In the genomic region with DNA sequence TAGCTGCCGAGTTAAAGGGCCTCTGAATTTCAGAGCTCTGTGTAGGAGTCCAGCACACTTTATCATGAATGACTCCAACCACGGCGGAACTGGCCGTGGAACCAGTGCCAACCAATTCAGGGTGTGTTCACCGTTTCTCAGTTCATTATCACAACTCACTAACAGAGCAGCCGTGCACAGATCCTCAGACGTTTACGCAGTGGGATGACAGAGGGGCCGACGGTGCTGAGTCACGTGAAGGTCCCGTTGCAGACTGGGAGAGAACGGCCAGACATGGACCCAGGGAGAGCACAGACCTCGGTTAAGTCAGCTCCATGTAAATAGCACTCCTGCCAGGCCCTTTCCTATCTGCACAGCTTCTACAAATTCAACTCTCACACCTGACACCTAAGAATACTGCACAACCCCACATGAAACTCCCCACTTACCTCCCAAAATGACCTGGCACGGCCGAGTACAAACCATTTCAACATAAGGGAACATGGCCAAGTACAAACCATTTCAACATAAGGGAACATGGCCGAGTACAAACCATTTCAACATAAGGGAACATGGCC, we compare ENCODE assay signal across 14 cellular contexts.
DNase-seq lines count a peak whose midpoint lies in the region; ATAC-seq and TF ChIP-seq lines count a peak whose summit lies in the region.
"Had no signal": no experiment of that assay in that cellular context is flagged by ENCODE, and none has a peak within 500 bp of the region (broad histone marks: within the 10 kb centered on the region; RNA-seq: fewer than 3 reads in every experiment).

No MANE protein-coding gene starts in this region.

- no peaks in the 10 kb centered on the region for H3K36me3 Mint-ChIP-seq in WTC11

- CTCF ChIA-PET in WTC11 (lab: Charles Lee): no interaction called here

- intact Hi-C loops in Right ventricle myocardium superior (cut with DNase I): no loop called here

- peak overlapping the region; percentile 7; the same call in 1 of the 2 replicates for H3K27ac Mint-ChIP-seq in WTC11
- H3K27ac Mint-ChIP-seq: neural progenitor cell had no signal

- no peak for ATAC-seq in WTC11
- peak; percentile 62 for ATAC-seq in Right ventricle myocardium superior (ENCODE audit: poor library complexity)
- ATAC-seq in omental fat pad (ENCODE audit: low FRiP score): peak; percentile 89
- ATAC-seq in HG02938 (IDR thresholded peaks at IDR 0.05; ENCODE audit: unreplicated experiment): no peak

- POLR2A ChIA-PET in WTC11 (lab: Charles Lee): no interaction called here

- peak; percentile 35 for DNase-seq in Daoy (ENCODE audit: low read depth)
- no peak for DNase-seq in WTC11 (ENCODE audit: low spot score)
- no peak for DNase-seq in Right ventricle myocardium superior
- DNase-seq in omental fat pad (ENCODE audit: low spot score): peak; percentile 55
- no peak for DNase-seq in globus pallidus (ENCODE audit: low spot score)
- no peak for DNase-seq in DMS114 treated with DMSO at 0.1 percent for 48 hours (lab: John Stamatoyannopoulos, UW; ENCODE audit: unreplicated experiment)
- DNase-seq in UCSD-AML1 (lab: John Stamatoyannopoulos, UW; ENCODE audit: unreplicated experiment): no peak
- DNase-seq: activated gamma-delta T cell treated with Interleukin-2 at 50 U/mL for 16 hours; central memory CD4-positive, alpha-beta T cell; NCI-H345; stimulated activated CD4-positive, alpha-beta T cell treated with anti-CD3 and anti-CD28 coated beads, Interleukin-12 subunit alpha, Interleukin-12 subunit beta, amount 100 ng/mL, for 4 hours; WERI-Rb-1 had no signal

- no peaks in the 10 kb centered on the region for H3K27me3 Mint-ChIP-seq in WTC11 (ENCODE audit: low read depth)

- no peaks in the 10 kb centered on the region for H3K9me3 Mint-ChIP-seq in WTC11

- TF ChIP-seq CTCF in WTC11 (IDR thresholded peaks at IDR 0.05) (no peak), omental fat pad (IDR thresholded peaks at IDR 0.05) (no peak)

- H3K4me1 Mint-ChIP-seq in WTC11: peaks cover 25% of the 10 kb centered on the region

- no peak overlapping the region for H3K4me3 Mint-ChIP-seq in WTC11
- H3K4me3 Mint-ChIP-seq: neural progenitor cell had no signal

TF ChIP-seq in WTC11, 78 proteins besides CTCF, POLR2A, EP300 and RAD21:
- TF ChIP-seq, protein P1, sequence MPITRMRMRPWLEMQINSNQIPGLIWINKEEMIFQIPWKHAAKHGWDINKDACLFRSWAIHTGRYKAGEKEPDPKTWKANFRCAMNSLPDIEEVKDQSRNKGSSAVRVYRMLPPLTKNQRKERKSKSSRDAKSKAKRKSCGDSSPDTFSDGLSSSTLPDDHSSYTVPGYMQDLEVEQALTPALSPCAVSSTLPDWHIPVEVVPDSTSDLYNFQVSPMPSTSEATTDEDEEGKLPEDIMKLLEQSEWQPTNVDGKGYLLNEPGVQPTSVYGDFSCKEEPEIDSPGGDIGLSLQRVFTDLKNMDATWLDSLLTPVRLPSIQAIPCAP (CRISPR knock-in tag; IDR thresholded peaks at IDR 0.05): no peak
- no peak for TF ChIP-seq ZNF138 (CRISPR knock-in tag; conservative IDR thresholded peaks at IDR 0.05)
- TF ChIP-seq ZBTB21 (CRISPR knock-in tag; IDR thresholded peaks at IDR 0.05; ENCODE audit: borderline replicate concordance): no peak
- TF ChIP-seq, protein P2, sequence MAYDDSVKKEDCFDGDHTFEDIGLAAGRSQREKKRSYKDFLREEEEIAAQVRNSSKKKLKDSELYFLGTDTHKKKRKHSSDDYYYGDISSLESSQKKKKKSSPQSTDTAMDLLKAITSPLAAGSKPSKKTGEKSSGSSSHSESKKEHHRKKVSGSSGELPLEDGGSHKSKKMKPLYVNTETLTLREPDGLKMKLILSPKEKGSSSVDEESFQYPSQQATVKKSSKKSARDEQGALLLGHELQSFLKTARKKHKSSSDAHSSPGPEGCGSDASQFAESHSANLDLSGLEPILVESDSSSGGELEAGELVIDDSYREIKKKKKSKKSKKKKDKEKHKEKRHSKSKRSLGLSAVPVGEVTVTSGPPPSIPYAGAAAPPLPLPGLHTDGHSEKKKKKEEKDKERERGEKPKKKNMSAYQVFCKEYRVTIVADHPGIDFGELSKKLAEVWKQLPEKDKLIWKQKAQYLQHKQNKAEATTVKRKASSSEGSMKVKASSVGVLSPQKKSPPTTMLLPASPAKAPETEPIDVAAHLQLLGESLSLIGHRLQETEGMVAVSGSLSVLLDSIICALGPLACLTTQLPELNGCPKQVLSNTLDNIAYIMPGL (CRISPR knock-in tag; IDR thresholded peaks at IDR 0.05): no peak
- TF ChIP-seq ZNF423 (CRISPR knock-in tag; IDR thresholded peaks at IDR 0.05): no peak
- no peak for TF ChIP-seq FOXJ3 (CRISPR knock-in tag; IDR thresholded peaks at IDR 0.05; ENCODE audit: borderline replicate concordance)
- no peak for TF ChIP-seq SP1 (CRISPR knock-in tag; conservative IDR thresholded peaks at IDR 0.05)
- no peak for TF ChIP-seq NFATC4 (CRISPR knock-in tag; IDR thresholded peaks at IDR 0.05)
- TF ChIP-seq SOX15 (CRISPR knock-in tag; IDR thresholded peaks at IDR 0.05): no peak
- TF ChIP-seq NFYB (CRISPR knock-in tag; conservative IDR thresholded peaks at IDR 0.05; ENCODE audit: low read depth): no peak

Comparison
In these comparisons a context has a peak if more than half of its experiments do, and no peak if none do; other contexts are left out.
1. DNase-seq: peak in Daoy (single experiment) and omental fat pad (single experiment); none in WTC11 (single experiment), Right ventricle myocardium superior (single experiment), globus pallidus (single experiment), DMS114 treated with DMSO at 0.1 percent for 48 hours (single experiment) and UCSD-AML1 (single experiment).
2. ATAC-seq: peak in Right ventricle myocardium superior (single experiment) and omental fat pad (single experiment); none in WTC11 (single experiment) and HG02938 (single experiment).